ENCODE assay signal across 10 cellular contexts in the genomic region with DNA sequence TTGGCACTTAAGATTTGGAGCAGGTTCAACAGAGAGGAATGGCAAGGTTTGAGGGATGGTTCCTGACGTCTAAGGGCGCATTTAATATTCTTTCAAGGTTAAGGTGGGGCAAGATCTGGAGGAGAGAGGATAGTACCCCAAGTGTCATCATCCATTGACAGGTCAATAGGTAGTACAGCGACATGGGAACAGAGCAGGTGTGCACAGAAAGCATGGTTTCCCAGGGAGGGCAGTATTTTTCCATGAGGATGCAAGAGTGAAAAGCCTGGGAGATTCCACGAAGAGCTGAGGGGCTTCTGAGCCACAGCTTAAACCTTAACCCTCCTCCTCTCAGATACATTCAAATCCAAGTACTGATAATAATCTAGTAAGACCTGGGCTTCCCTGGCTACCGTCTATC. TPM values are rescaled to one million over a fixed set of nuclear protein-coding genes. Genes with fewer than 3 reads are reported as not detected.
DNase-seq lines count a peak whose midpoint lies in the region; FAIRE-seq and TF ChIP-seq lines count a peak whose summit lies in the region.
"Had no signal": no experiment of that assay in that cellular context is flagged by ENCODE, and none has a peak within 500 bp of the region (broad histone marks: within the 10 kb centered on the region; RNA-seq: fewer than 3 reads in every experiment).

No MANE protein-coding gene starts in this region.

- H2AFZ ChIP-seq in astrocyte (ENCODE audit: low read depth, low read length): peak overlapping the region; percentile 85

- H3K9me3 ChIP-seq in astrocyte (ENCODE audit: insufficient read depth, low read depth, low read length) (no peaks in the 10 kb centered on the region), mesodermal cell (ENCODE audit: control insufficient read depth, low read length) (peaks cover 2% of the 10 kb centered on the region), testis (no peaks in the 10 kb centered on the region), colonic mucosa (no peaks in the 10 kb centered on the region)

- peaks cover 24% of the 10 kb centered on the region for H3K4me1 Mint-ChIP-seq in activated T-cell treated with anti-CD3 and anti-CD28 coated beads, Interleukin-2, amount 50 U/mL, for 24 hours (ENCODE audit: low read depth)
- peaks cover 7% of the 10 kb centered on the region for H3K4me1 Mint-ChIP-seq in astrocyte (ENCODE audit: low read depth, unreplicated experiment)

- H3K4me3 Mint-ChIP-seq in activated T-cell treated with anti-CD3 and anti-CD28 coated beads, Interleukin-2, amount 50 U/mL, for 24 hours: peak overlapping the region; percentile 77
- peak overlapping the region; percentile 83 for H3K4me3 Mint-ChIP-seq in astrocyte (ENCODE audit: unreplicated experiment)

- H3K36me3 ChIP-seq in astrocyte (ENCODE audit: insufficient read depth, low read length) (no peaks in the 10 kb centered on the region), mesodermal cell (ENCODE audit: control insufficient read depth, insufficient read depth, low read length) (no peaks in the 10 kb centered on the region), testis (ENCODE audit: low read depth, missing control alignments) (no peaks in the 10 kb centered on the region), colonic mucosa (no peaks in the 10 kb centered on the region)

- H3K27me3 Mint-ChIP-seq in activated T-cell treated with anti-CD3 and anti-CD28 coated beads, Interleukin-2, amount 50 U/mL, for 24 hours: peaks cover 19% of the 10 kb centered on the region
- peaks cover 55% of the 10 kb centered on the region for H3K27me3 Mint-ChIP-seq in astrocyte (ENCODE audit: low read depth, unreplicated experiment)

- no peak for TF ChIP-seq POLR2A in testis (IDR thresholded peaks at IDR 0.05)

- no peaks in the 10 kb centered on the region for H3K9me3 Mint-ChIP-seq in activated T-cell treated with anti-CD3 and anti-CD28 coated beads, Interleukin-2, amount 50 U/mL, for 24 hours
- peaks cover 11% of the 10 kb centered on the region for H3K9me3 Mint-ChIP-seq in astrocyte (ENCODE audit: unreplicated experiment)

- peak overlapping the region; percentile 83 for H3K4me2 ChIP-seq in astrocyte (ENCODE audit: low read length)

- no peak for TF ChIP-seq CTCF in astrocyte (IDR thresholded peaks at IDR 0.05; ENCODE audit: insufficient read depth, low read depth, low read length)
- no peak for TF ChIP-seq CTCF in testis (IDR thresholded peaks at IDR 0.05)
- no peak for TF ChIP-seq CTCF in colonic mucosa (IDR thresholded peaks at IDR 0.05)

- H3K36me3 Mint-ChIP-seq in activated T-cell treated with anti-CD3 and anti-CD28 coated beads, Interleukin-2, amount 50 U/mL, for 24 hours (ENCODE audit: low read depth): peaks cover 1% of the 10 kb centered on the region
- H3K36me3 Mint-ChIP-seq in astrocyte (ENCODE audit: low read depth, unreplicated experiment): peaks cover 5% of the 10 kb centered on the region

- peak overlapping the region; percentile 53 for H3K4me3 ChIP-seq in astrocyte (ENCODE audit: insufficient read depth, low read depth, low read length)
- H3K4me3 ChIP-seq in mesodermal cell (ENCODE audit: extremely low read depth, insufficient read depth, low read length, poor library complexity, severe bottlenecking): peak overlapping the region; percentile 43
- H3K4me3 ChIP-seq in testis: peak overlapping the region; percentile 67 to 71
- H3K4me3 ChIP-seq in colonic mucosa: no peak overlapping the region

- no peak overlapping the region for H3K27ac Mint-ChIP-seq in activated T-cell treated with anti-CD3 and anti-CD28 coated beads, Interleukin-2, amount 50 U/mL, for 24 hours
- no peak overlapping the region for H3K27ac Mint-ChIP-seq in astrocyte (ENCODE audit: unreplicated experiment)

- H4K20me1 ChIP-seq in astrocyte (ENCODE audit: insufficient read depth, low read length): no peaks in the 10 kb centered on the region

- intact Hi-C loops in testis (cut with DNase I; ENCODE audit: low total_unique reads): no loop called here
- intact Hi-C loops in colonic mucosa (cut with DNase I): no loop called here

- no peak for DNase-seq in activated T-cell treated with anti-CD3 and anti-CD28 coated beads, Interleukin-2, amount 50 U/mL, for 24 hours
- DNase-seq in activated T-cell treated with anti-CD3 and anti-CD28 coated beads, Interleukin-2, amount 50 U/mL, for 48 hours: no peak
- DNase-seq in astrocyte (ENCODE audit: low read depth) (no peak), testis (no peak), colonic mucosa (no peak), HPDE6-E6E7 (ENCODE audit: extremely low spot score) (no peak)
- no peak for DNase-seq in stimulated activated CD4-positive, alpha-beta T cell treated with anti-CD3 and anti-CD28 coated beads, Interleukin-4, amount 100 ng/mL, for 1 hour
- DNase-seq: NCI-H2081 had no signal

- FAIRE-seq in astrocyte (lab: Jason Lieb, UNC): no peak
- FAIRE-seq: HTR-8/SVneo had no signal

- no peaks in the 10 kb centered on the region for H3K79me2 ChIP-seq in astrocyte (ENCODE audit: insufficient read depth, low read length)

- peaks cover 2% of the 10 kb centered on the region for H3K27me3 ChIP-seq in astrocyte (ENCODE audit: insufficient read depth, low read length)
- no peaks in the 10 kb centered on the region for H3K27me3 ChIP-seq in testis
- no peaks in the 10 kb centered on the region for H3K27me3 ChIP-seq in colonic mucosa

- H3K9ac ChIP-seq in astrocyte (ENCODE audit: low read length): no peak overlapping the region
- H3K9ac ChIP-seq in colonic mucosa (ENCODE audit: low read depth in 2 of 2, low read length in 2 of 2): peak overlapping the region in 1 of 2 donors; percentile 12

- H3K27ac ChIP-seq in astrocyte (ENCODE audit: low read depth, low read length) (no peak overlapping the region), mesodermal cell (ENCODE audit: low read depth, low read length, severe bottlenecking) (no peak overlapping the region), testis (peak overlapping the region in 1 of 2 donors; percentile 50), colonic mucosa (no peak overlapping the region)

- WGBS in mesodermal cell (ENCODE audit: insufficient coverage in 2 of 2), 2 experiments: 73 to 91% methylated on average over 3 of the region's 5 CpGs
- WGBS in testis, 2 donors: 45 to 62% methylated on average over 5 of the region's 5 CpGs

- H3K4me1 ChIP-seq in astrocyte (ENCODE audit: insufficient read depth, low read length) (peaks cover 6% of the 10 kb centered on the region), mesodermal cell (ENCODE audit: control insufficient read depth, insufficient read depth, low read length, poor library complexity, severe bottlenecking) (no peaks in the 10 kb centered on the region), testis (no peaks in the 10 kb centered on the region), colonic mucosa (no peaks in the 10 kb centered on the region)

RNA-seq across cellular contexts. Expression of a gene that starts 9.1 kb away (rescaled TPM):
- total RNA-seq in astrocyte: 1.3 and 3.0 TPM in 2 replicates
- 12.4 TPM for polyA plus RNA-seq in mesodermal cell (2013, experiment 1 of 2)
- 10.9 TPM for polyA plus RNA-seq in mesodermal cell (2013, experiment 2 of 2)
- total RNA-seq in testis: 10 to 100 TPM; 22.0 to 40.3 TPM
- 21.3 TPM for polyA plus RNA-seq in testis (ENCODE audit: insufficient read depth, low read depth, low replicate concordance)
- total RNA-seq in colonic mucosa: 10 to 100 TPM; 55.6 to 79.5 TPM

RNA-seq across cellular contexts. Expression of a gene that starts 27.2 kb away (rescaled TPM):
- total RNA-seq in astrocyte: 32.3 and 35.2 TPM in 2 replicates
- 30.6 TPM for polyA plus RNA-seq in mesodermal cell (2013, experiment 1 of 2)
- 32.2 TPM for polyA plus RNA-seq in mesodermal cell (2013, experiment 2 of 2)
- 10 to 100 TPM; 59.8 to 65.3 TPM for total RNA-seq in testis
- 44.8 TPM for polyA plus RNA-seq in testis (ENCODE audit: insufficient read depth, low read depth, low replicate concordance)
- 10 to 100 TPM; 27.8 to 50.3 TPM for total RNA-seq in colonic mucosa

RNA-seq across cellular contexts. Expression of a gene that starts 57.7 kb away (rescaled TPM):
- total RNA-seq in astrocyte: 2.0 and 3.5 TPM in 2 replicates
- polyA plus RNA-seq in mesodermal cell (2013, experiment 1 of 2): 2.6 TPM
- 3.0 TPM for polyA plus RNA-seq in mesodermal cell (2013, experiment 2 of 2)
- 10 to 100 TPM; 55.5 to 59.1 TPM for total RNA-seq in testis
- polyA plus RNA-seq in testis (ENCODE audit: insufficient read depth, low read depth, low replicate concordance): 29.8 TPM
- total RNA-seq in colonic mucosa: 10 to 100 TPM; 22.1 to 29.2 TPM
